Comparison of ENCODE assay signal across 8 cellular contexts in genomic region chr12:93399183-93399863, GRCh38. TPM values are rescaled to one million over a fixed set of nuclear protein-coding genes. Genes with fewer than 3 reads are reported as not detected.
DNase-seq lines count a peak whose midpoint lies in the region; ATAC-seq and TF ChIP-seq lines count a peak whose summit lies in the region.
"Not testable (repeated sequence)": the region's sequence is repeated elsewhere in the genome, so short reads cannot be mapped to it uniquely, and the experiment has no call there.

No MANE protein-coding gene starts in this region.

- H3K4me3 ChIP-seq in CD4-positive, CD25-positive, alpha-beta regulatory T cell (ENCODE audit: low read depth, low read length); naive thymus-derived CD4-positive, alpha-beta T cell (ENCODE audit: low read length): not testable (repeated sequence)

- not testable (repeated sequence) for H3K36me3 ChIP-seq in CD4-positive, CD25-positive, alpha-beta regulatory T cell (ENCODE audit: control insufficient read depth, insufficient read depth, low read length)
- H3K36me3 ChIP-seq in naive thymus-derived CD4-positive, alpha-beta T cell (ENCODE audit: control insufficient read depth in 2 of 3, insufficient read depth in 3 of 3, low read length in 3 of 3) = peaks cover 5 to 23% (median 16%) of the 10 kb centered on the region in 3 experiments

- not testable (repeated sequence) for H3K4me1 Mint-ChIP-seq in CD4-positive, CD25-positive, alpha-beta regulatory T cell; WTC11; naive thymus-derived CD4-positive, alpha-beta T cell

- CTCF ChIA-PET in WTC11 (lab: Charles Lee) = interaction anchor here (1.3 kb wide), 1 partner anchor 20 kb away, joined by 8 read pairs; no protein-coding TSS in a partner anchor
- CTCF ChIA-PET in naive thymus-derived CD4-positive, alpha-beta T cell (lab: Charles Lee) = not testable (repeated sequence)

- TF ChIP-seq CTCF in WTC11 (IDR thresholded peaks at IDR 0.05) = not testable (repeated sequence)

- not testable (repeated sequence) for H3K9me3 ChIP-seq in CD4-positive, CD25-positive, alpha-beta regulatory T cell (ENCODE audit: control insufficient read depth in 2 of 2, low read length in 2 of 2); naive thymus-derived CD4-positive, alpha-beta T cell (ENCODE audit: control insufficient read depth in 2 of 3, low read length in 3 of 3)

- POLR2A ChIA-PET in WTC11 (lab: Charles Lee) = not testable (repeated sequence)
- POLR2A ChIA-PET in naive thymus-derived CD4-positive, alpha-beta T cell (lab: Charles Lee) = interaction anchor here (1.2 kb wide), 1 partner anchor 412 kb away, joined by 3 read pairs; no protein-coding TSS in a partner anchor

- not testable (repeated sequence) for H3K4me1 ChIP-seq in CD4-positive, CD25-positive, alpha-beta regulatory T cell (ENCODE audit: control insufficient read depth, insufficient read depth, low read length, poor library complexity, severe bottlenecking); naive thymus-derived CD4-positive, alpha-beta T cell (ENCODE audit: control insufficient read depth in 2 of 2, insufficient read depth in 2 of 2, low read length in 2 of 2)

- not testable (repeated sequence) for DNase-seq in CD4-positive, CD25-positive, alpha-beta regulatory T cell; WTC11 (ENCODE audit: low spot score); naive thymus-derived CD4-positive, alpha-beta T cell

- peaks cover 15% of the 10 kb centered on the region for H3K36me3 Mint-ChIP-seq in CD4-positive, CD25-positive, alpha-beta regulatory T cell
- H3K36me3 Mint-ChIP-seq in WTC11 = peaks cover 37% of the 10 kb centered on the region
- peaks cover 0 to 20% (median 7%) of the 10 kb centered on the region in 5 donors for H3K36me3 Mint-ChIP-seq in naive thymus-derived CD4-positive, alpha-beta T cell

- not testable (repeated sequence) for H3K27ac ChIP-seq in CD4-positive, CD25-positive, alpha-beta regulatory T cell (ENCODE audit: insufficient read depth, low read length, poor library complexity, severe bottlenecking); naive thymus-derived CD4-positive, alpha-beta T cell (ENCODE audit: low read depth, low read length)

- not testable (repeated sequence) for H3K27me3 ChIP-seq in CD4-positive, CD25-positive, alpha-beta regulatory T cell (ENCODE audit: control insufficient read depth, insufficient read depth, low read length); naive thymus-derived CD4-positive, alpha-beta T cell (ENCODE audit: control insufficient read depth in 2 of 2, insufficient read depth in 2 of 2, low read length in 2 of 2)

- intact Hi-C loops in naive thymus-derived CD4-positive, alpha-beta T cell (cut with micrococcal nuclease) = loop anchor here (5.0 kb wide), 3 partner anchors 472 to 703 kb away; partner anchors contain the start of gene EEA1 (in 2 of the 2)

- not testable (repeated sequence) for H3K27me3 Mint-ChIP-seq in CD4-positive, CD25-positive, alpha-beta regulatory T cell; WTC11 (ENCODE audit: low read depth); naive thymus-derived CD4-positive, alpha-beta T cell

- H3K9me3 Mint-ChIP-seq in CD4-positive, CD25-positive, alpha-beta regulatory T cell; WTC11; naive thymus-derived CD4-positive, alpha-beta T cell: not testable (repeated sequence)

- ATAC-seq in CD4-positive, CD25-positive, alpha-beta regulatory T cell (ENCODE audit: low read depth in 2 of 2) = peak; percentile 99 to 100
- ATAC-seq in GM19035 (IDR thresholded peaks at IDR 0.05; ENCODE audit: unreplicated experiment) = peak; percentile 90
- peak; percentile 85 for ATAC-seq in GM21576 (IDR thresholded peaks at IDR 0.05; ENCODE audit: unreplicated experiment)
- ATAC-seq in HG02943 (IDR thresholded peaks at IDR 0.05; ENCODE audit: low read depth, unreplicated experiment) = peak; percentile 73
- peak; percentile 76 for ATAC-seq in HG03457 (IDR thresholded peaks at IDR 0.05; ENCODE audit: unreplicated experiment)
- ATAC-seq in WTC11 = peak; percentile 97
- peak; percentile 96 for ATAC-seq in esophagus mucosa
- ATAC-seq in naive thymus-derived CD4-positive, alpha-beta T cell = peak; percentile 99

- H3K27ac Mint-ChIP-seq in CD4-positive, CD25-positive, alpha-beta regulatory T cell; WTC11: not testable (repeated sequence)
- peak overlapping the region in 1 of 9 donors; percentile 6 for H3K27ac Mint-ChIP-seq in naive thymus-derived CD4-positive, alpha-beta T cell

- H3K4me3 Mint-ChIP-seq in CD4-positive, CD25-positive, alpha-beta regulatory T cell; WTC11; naive thymus-derived CD4-positive, alpha-beta T cell: not testable (repeated sequence)

RNA-seq across cellular contexts. Expression of gene NUDT4, which starts 21.6 kb away (rescaled TPM):
- total RNA-seq in CD4-positive, CD25-positive, alpha-beta regulatory T cell = 78.2 TPM
- polyA plus RNA-seq in CD4-positive, CD25-positive, alpha-beta regulatory T cell = 10 to 100 TPM; 36.7 to 48.9 (median 42.0) TPM
- total RNA-seq in WTC11 (2021) = 51.3 to 56.9 TPM (median 56.5 TPM) in 3 replicates
- 21.6 TPM for total RNA-seq in esophagus mucosa
- total RNA-seq in naive thymus-derived CD4-positive, alpha-beta T cell = 10 to 100 TPM; 43.3 to 85.1 (median 51.2) TPM
- 10 to 100 TPM; 37.1 to 56.4 TPM for polyA plus RNA-seq in naive thymus-derived CD4-positive, alpha-beta T cell

RNA-seq across cellular contexts. Expression of gene UBE2N, which starts 42.4 kb away (rescaled TPM):
- total RNA-seq in CD4-positive, CD25-positive, alpha-beta regulatory T cell = 116 TPM
- 100 to 1,000 TPM; 195 to 314 (median 239) TPM for polyA plus RNA-seq in CD4-positive, CD25-positive, alpha-beta regulatory T cell
- total RNA-seq in WTC11 (2021) (183 to 195 TPM (median 185 TPM) in 3 replicates), esophagus mucosa (89.2 TPM)
- 100 to 1,000 TPM in 1 of 5 experiments, 10 to 100 TPM in 4; 76.6 to 180 (median 77.5) TPM for total RNA-seq in naive thymus-derived CD4-positive, alpha-beta T cell
- 100 to 1,000 TPM; 109 to 170 TPM for polyA plus RNA-seq in naive thymus-derived CD4-positive, alpha-beta T cell
